ENCODE assay signal across 8 cellular contexts in the genomic region with DNA sequence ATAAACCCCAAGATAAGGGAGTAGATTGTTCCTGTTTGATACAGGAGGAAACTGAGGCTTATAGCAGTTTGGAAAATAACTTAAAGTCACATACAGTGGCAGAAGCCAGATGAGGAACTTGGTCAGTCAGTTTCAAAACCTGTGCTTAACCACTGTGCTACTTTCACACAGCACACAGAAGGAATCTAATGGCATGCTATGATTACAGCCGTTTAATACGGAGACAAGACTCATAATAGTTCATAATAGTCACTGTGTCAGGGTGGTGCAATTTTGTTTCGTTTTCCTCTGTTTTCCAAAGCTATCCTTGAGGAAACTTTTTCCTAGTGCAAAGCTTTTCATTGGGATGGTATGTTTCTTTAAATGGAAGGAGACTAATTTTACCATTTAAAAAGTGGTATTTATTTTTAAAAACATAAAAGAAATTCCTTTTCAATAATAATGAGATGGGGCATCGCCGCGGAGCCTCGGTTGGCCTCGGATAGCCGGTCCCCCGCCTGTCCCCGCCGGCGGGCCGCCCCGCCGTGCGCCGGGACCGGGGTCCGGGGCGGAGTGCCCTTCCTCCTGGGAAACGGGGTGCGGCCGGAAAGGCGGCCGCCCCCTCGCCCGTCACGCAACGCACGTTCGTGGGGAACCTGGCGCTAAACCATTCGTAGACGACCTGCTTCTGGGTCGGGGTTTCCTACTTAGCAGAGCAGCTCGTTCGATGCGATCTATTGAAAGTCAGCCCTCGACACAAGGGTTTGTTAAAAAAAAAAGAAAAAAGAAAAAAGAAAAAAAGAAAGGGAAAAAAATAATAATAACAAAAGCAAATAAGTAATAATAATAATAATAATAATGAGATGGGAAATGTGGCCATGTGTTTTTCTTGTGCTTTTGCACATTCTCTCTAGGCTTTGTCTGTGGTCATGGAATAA.
DNase-seq lines count a peak whose midpoint lies in the region; ATAC-seq and TF ChIP-seq lines count a peak whose summit lies in the region.

No MANE protein-coding gene starts in this region.

- no peak for DNase-seq in ascending aorta (ENCODE audit: low spot score in 2 of 2)
- peak in 1 of 2 donors; percentile 79 for DNase-seq in left lung
- no peak for DNase-seq in KBM-7
- no peak for DNase-seq in AG08396 (ENCODE audit: low spot score)
- no peak for DNase-seq in NCI-H345 treated with DMSO at 0.1 percent for 48 hours (lab: John Stamatoyannopoulos, UW; ENCODE audit: unreplicated experiment)

- peaks cover 4% of the 10 kb centered on the region; the same call in 1 of the 2 replicates for H3K4me1 ChIP-seq in BLaER1
- no peaks in the 10 kb centered on the region for H3K4me1 ChIP-seq in ascending aorta
- H3K4me1 ChIP-seq in left lung = peaks cover 0 to 26% of the 10 kb centered on the region in 2 donors

- H3K9me3 ChIP-seq in BLaER1 (peaks cover 23% of the 10 kb centered on the region), ascending aorta (no peaks in the 10 kb centered on the region), left lung (peaks cover 0 to 6% of the 10 kb centered on the region in 2 donors)

- ATAC-seq in GM19438 (IDR thresholded peaks at IDR 0.05; ENCODE audit: low read depth, unreplicated experiment) (peak; percentile 77), HG03460 (IDR thresholded peaks at IDR 0.05; ENCODE audit: unreplicated experiment) (peak; percentile 84), left lung (peak; percentile 61)

- in situ Hi-C loops in KBM-7 (cut with MboI; ENCODE audit: low pct_unique_long_range_greater_than_20kb, low sequenced_read_pairs) = no loop called here

- H3K27me3 ChIP-seq in BLaER1 (peaks cover 22% of the 10 kb centered on the region; the same call in 1 of the 2 replicates), ascending aorta (no peaks in the 10 kb centered on the region), left lung (peaks cover 0 to 8% of the 10 kb centered on the region in 2 donors)

- H3K9ac ChIP-seq in BLaER1 = no peak overlapping the region

- no peaks in the 10 kb centered on the region for H3K36me3 ChIP-seq in BLaER1
- H3K36me3 ChIP-seq in ascending aorta = no peaks in the 10 kb centered on the region
- H3K36me3 ChIP-seq in left lung = no peaks in the 10 kb centered on the region

- no peaks in the 10 kb centered on the region for H4K20me1 ChIP-seq in BLaER1

- TF ChIP-seq CTCF in ascending aorta (IDR thresholded peaks at IDR 0.05) = no peak
- no peak for TF ChIP-seq CTCF in left lung (IDR thresholded peaks at IDR 0.05)

- no peak overlapping the region for H3K27ac ChIP-seq in BLaER1
- no peak overlapping the region for H3K27ac ChIP-seq in ascending aorta
- peak overlapping the region in 1 of 2 donors; percentile 80 for H3K27ac ChIP-seq in left lung

- intact Hi-C loops in ascending aorta (cut with DNase I) (no loop called here), left lung (cut with DNase I) (no loop called here)

- H3K4me3 ChIP-seq in BLaER1 (peak overlapping the region; percentile 41; the same call in 1 of the 2 replicates), ascending aorta (peak overlapping the region; percentile 63 to 71), left lung (peak overlapping the region; percentile 34 to 40)

- peak overlapping the region; percentile 43 for H3K4me2 ChIP-seq in BLaER1
